Comparison of ENCODE assay signal across 8 cellular contexts in the genomic region with DNA sequence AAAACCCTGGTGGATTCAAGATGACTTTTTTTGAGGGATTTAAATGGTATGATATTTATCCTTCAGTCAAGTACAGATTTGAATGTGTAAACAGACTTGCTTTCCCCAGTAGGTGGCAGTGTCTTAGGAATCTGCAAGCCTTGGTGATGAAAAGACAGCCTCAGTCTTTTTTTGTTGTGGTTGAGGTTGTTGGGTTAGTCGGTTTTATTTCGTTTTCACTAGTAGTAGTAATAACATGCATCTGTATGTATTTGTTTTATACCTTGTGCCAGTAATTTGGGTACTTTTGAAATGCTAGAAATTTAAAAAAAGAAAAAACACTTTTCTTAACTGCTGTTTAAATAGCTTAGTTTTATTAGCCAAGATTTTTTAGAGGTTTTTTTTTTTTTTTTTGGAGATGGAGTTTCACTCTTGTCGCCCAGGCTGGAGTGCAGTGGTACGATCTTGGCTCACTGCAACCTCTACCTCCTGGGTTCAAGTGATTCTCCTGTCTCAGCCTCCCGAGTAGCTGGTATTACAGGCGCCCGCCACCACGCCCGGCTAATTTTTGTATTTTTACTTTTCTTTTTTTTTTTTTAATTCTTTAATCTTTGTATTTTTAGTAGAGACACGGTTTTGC. TPM values are rescaled to one million over a fixed set of nuclear protein-coding genes. Genes with fewer than 3 reads are reported as not detected.
DNase-seq lines count a peak whose midpoint lies in the region; ATAC-seq, FAIRE-seq and TF ChIP-seq lines count a peak whose summit lies in the region.

No MANE protein-coding gene starts in this region.

- H3K4me3 ChIP-seq in cardiac muscle cell: no peak overlapping the region
- no peak overlapping the region for H3K4me3 ChIP-seq in HEK293 (ENCODE audit: low read depth, low read length)
- H3K4me3 ChIP-seq in MM.1S (ENCODE audit: low read length): no peak overlapping the region
- H3K4me3 ChIP-seq in SK-N-SH (ENCODE audit: low read depth in 2 of 2, low read length in 1 of 2): peak overlapping the region in 1 of 2 experiments; percentile 14; a peak in 1 of 4 replicates
- no peak overlapping the region for H3K4me3 ChIP-seq in body of pancreas

- no peak for TF ChIP-seq POLR2A in body of pancreas (IDR thresholded peaks at IDR 0.05)

- FAIRE-seq in islet of Langerhans (lab: Jason Lieb, UNC): peak; percentile 94

- H3K79me2 ChIP-seq in MM.1S (ENCODE audit: low read length) (no peaks in the 10 kb centered on the region), SK-N-SH (ENCODE audit: insufficient read depth) (no peaks in the 10 kb centered on the region)

- no peaks in the 10 kb centered on the region for H4K20me1 ChIP-seq in MM.1S (ENCODE audit: insufficient read depth, low read length)
- no peaks in the 10 kb centered on the region for H4K20me1 ChIP-seq in SK-N-SH (ENCODE audit: insufficient read depth)

- POLR2A ChIA-PET in HEK293 (lab: Yijun Ruan, JAX) (interaction anchor here (0.6 to 0.7 kb wide), 3 partner anchors 15 to 28 kb away, joined by 4 to 5 read pairs (median 5); no protein-coding TSS in a partner anchor), SK-N-SH (lab: Yijun Ruan, JAX) (no interaction called here)

- H3K27me3 ChIP-seq in cardiac muscle cell (no peaks in the 10 kb centered on the region), MM.1S (replicated peaks; ENCODE audit: insufficient read depth, low read length) (no peaks in the 10 kb centered on the region), SK-N-SH (ENCODE audit: insufficient read depth) (no peaks in the 10 kb centered on the region), body of pancreas (no peaks in the 10 kb centered on the region)

- DNase-seq in cardiac muscle cell (ENCODE audit: low read depth in 1 of 2, low spot score in 1 of 2) (peak; percentile 50 to 94), cardiac septum (ENCODE audit: low spot score) (no peak), MM.1S (peak; percentile 89), SK-N-SH (peak; percentile 56), body of pancreas (peak; percentile 18 to 70 (median 31))
- peak; percentile 26 to 52 (median 29) for DNase-seq in stimulated activated CD4-positive, alpha-beta T cell treated with anti-CD3 and anti-CD28 coated beads, TNF-alpha, amount 100 ng/mL, for 48 hours (ENCODE audit: low read depth in 3 of 3)

- H3K9ac ChIP-seq in MM.1S (ENCODE audit: low read length) (no peak overlapping the region), SK-N-SH (no peak overlapping the region)

- no peak for TF ChIP-seq EP300 in SK-N-SH (IDR thresholded peaks at IDR 0.05; ENCODE audit: borderline replicate concordance in 1 of 2, low read depth in 1 of 2, low read length in 1 of 2)

- WGBS in SK-N-SH (ENCODE audit: low lambda C conversion rate): 76% methylated on average over 10 of the region's 10 CpGs
- 76 to 77% methylated on average over 10 of the region's 10 CpGs for WGBS in body of pancreas, 2 donors

- intact Hi-C loops in cardiac septum (cut with DNase I) (loop anchor here (5.0 kb wide), 1 partner anchor 188 kb away; no protein-coding TSS in a partner anchor), body of pancreas (cut with DNase I) (loop anchor here (10.0 kb wide), 1 partner anchor 181 kb away; no protein-coding TSS in a partner anchor)

- no peak overlapping the region for H2AFZ ChIP-seq in MM.1S (ENCODE audit: low read length)
- no peak overlapping the region for H2AFZ ChIP-seq in SK-N-SH (ENCODE audit: low read depth)

- ATAC-seq in body of pancreas: peak; percentile 40

- peak; percentile 73 for TF ChIP-seq RAD21 in SK-N-SH (IDR thresholded peaks at IDR 0.05; ENCODE audit: low read length)

- H3K27ac ChIP-seq in cardiac muscle cell: no peak overlapping the region
- no peak overlapping the region for H3K27ac ChIP-seq in HEK293 (ENCODE audit: extremely low read depth, low read depth, low read length)
- no peak overlapping the region for H3K27ac ChIP-seq in MM.1S (ENCODE audit: low read length)
- peak overlapping the region in 1 of 2 experiments; percentile 83; a peak in 2 of 4 replicates for H3K27ac ChIP-seq in SK-N-SH (ENCODE audit: low read depth in 2 of 2, low read length in 1 of 2)
- no peak overlapping the region for H3K27ac ChIP-seq in body of pancreas

- peak overlapping the region; percentile 14; the same call in 1 of the 2 replicates for H3K4me2 ChIP-seq in MM.1S (ENCODE audit: low read depth, low read length)
- no peak overlapping the region for H3K4me2 ChIP-seq in SK-N-SH

- no peaks in the 10 kb centered on the region for H3K4me1 ChIP-seq in cardiac muscle cell (ENCODE audit: low read depth)
- H3K4me1 ChIP-seq in HEK293 (ENCODE audit: control insufficient read depth, insufficient read depth, low read length): no peaks in the 10 kb centered on the region
- H3K4me1 ChIP-seq in MM.1S (ENCODE audit: low read length): no peaks in the 10 kb centered on the region
- peaks cover 0 to 6% of the 10 kb centered on the region in 2 experiments; a peak in 1 of 4 replicates for H3K4me1 ChIP-seq in SK-N-SH (ENCODE audit: control insufficient read depth in 1 of 2, insufficient read depth in 2 of 2, low read depth in 1 of 2, low read length in 1 of 2)
- no peaks in the 10 kb centered on the region for H3K4me1 ChIP-seq in body of pancreas

- H3K9me2 ChIP-seq in MM.1S (replicated peaks; ENCODE audit: insufficient read depth, low read length): no peaks in the 10 kb centered on the region
- H3K9me2 ChIP-seq in SK-N-SH: no peaks in the 10 kb centered on the region

- TF ChIP-seq CTCF in cardiac muscle cell (IDR thresholded peaks at IDR 0.05; ENCODE audit: low read depth, low read length) (peak; percentile 74), HEK293 (tag by site-specific recombination; IDR thresholded peaks at IDR 0.05) (no peak), MM.1S (IDR thresholded peaks at IDR 0.05; ENCODE audit: low read length) (peak; percentile 84), SK-N-SH (IDR thresholded peaks at IDR 0.05) (peak; percentile 86), body of pancreas (IDR thresholded peaks at IDR 0.05) (peak; percentile 19 to 72 (median 63))

- CTCF ChIA-PET in HEK293 (lab: Yijun Ruan, JAX) (interaction anchor here (0.6 to 1.3 kb wide), 15 partner anchors 9 to 1084 kb away, joined by 3 to 8 read pairs (median 4); no protein-coding TSS in a partner anchor), SK-N-SH (lab: Yijun Ruan, JAX) (interaction anchor here (0.6 to 3.1 kb wide), 26 partner anchors 8 to 561 kb away, joined by 3 to 24 read pairs (median 4); partner anchors contain the start of gene COQ2)

- H3K9me3 ChIP-seq in cardiac muscle cell (ENCODE audit: low read depth) (no peaks in the 10 kb centered on the region), HEK293 (ENCODE audit: control insufficient read depth, insufficient read depth, low read depth, low read length) (no peaks in the 10 kb centered on the region), MM.1S (replicated peaks; ENCODE audit: insufficient read depth, low read length) (no peaks in the 10 kb centered on the region), SK-N-SH (no peaks in the 10 kb centered on the region), body of pancreas (no peaks in the 10 kb centered on the region)

- H3F3A ChIP-seq in MM.1S (ENCODE audit: insufficient read depth, low read length): no peaks in the 10 kb centered on the region
- peaks cover 25% of the 10 kb centered on the region for H3F3A ChIP-seq in SK-N-SH (replicated peaks; ENCODE audit: insufficient read depth)

- H3K36me3 ChIP-seq in cardiac muscle cell (peaks cover 23% of the 10 kb centered on the region), HEK293 (ENCODE audit: control insufficient read depth in 2 of 2, insufficient read depth in 1 of 2, low read length in 2 of 2) (peaks cover 6 to 43% of the 10 kb centered on the region in 2 experiments), MM.1S (replicated peaks; ENCODE audit: insufficient read depth, low read length) (no peaks in the 10 kb centered on the region), SK-N-SH (replicated peaks in 1 of 2; ENCODE audit: control insufficient read depth in 1 of 2, insufficient read depth in 2 of 2, low read length in 1 of 2) (peaks cover 15 to 19% of the 10 kb centered on the region in 2 experiments), body of pancreas (replicated peaks in 1 of 2; ENCODE audit: insufficient read depth in 1 of 2, low read depth in 2 of 2) (peaks cover 2 to 7% of the 10 kb centered on the region in 2 donors)

TF ChIP-seq in HEK293, 187 proteins besides CTCF, POLR2A, EP300 and RAD21 (continues in another document):
- peak; percentile 24; the same call in 1 of the 2 replicates for TF ChIP-seq ZNF654 (tag by site-specific recombination; IDR thresholded peaks at IDR 0.05; ENCODE audit: low read depth)

TF ChIP-seq in SK-N-SH, 30 proteins besides CTCF, POLR2A, EP300 and RAD21:
- TF ChIP-seq SMC3 (IDR thresholded peaks at IDR 0.05; ENCODE audit: low read depth, low read length) (peak; percentile 78), SIN3A (IDR thresholded peaks at IDR 0.05; ENCODE audit: borderline replicate concordance, low read depth, low read length) (no peak)

RNA-seq across cellular contexts. Expression of gene COPS4, which starts 39.2 kb away (rescaled TPM):
- total RNA-seq in cardiac muscle cell (39.9 and 45.7 TPM in 2 replicates), cardiac septum (47.1 TPM), body of pancreas (10 to 100 TPM in 1 of 2 donors, 1 to 10 TPM in 1; 1.6 to 12.7 TPM)
- polyA plus RNA-seq in cardiac muscle cell (78.7 and 101 TPM in 2 replicates), SK-N-SH (2012; rRNA removed) (32.2 and 33.9 TPM in 2 replicates)
- 39.5 and 44.6 TPM in 2 replicates for polyA plus RNA-seq in SK-N-SH (2012; cell fraction: cytosol; rRNA removed)
- polyA plus RNA-seq in SK-N-SH (2012; cell fraction: nucleus; rRNA removed): 14.3 and 31.8 TPM in 2 replicates

RNA-seq across cellular contexts. Expression of gene PLAC8, which starts 40.3 kb away (rescaled TPM):
- not detected in 2 replicates for total RNA-seq in cardiac muscle cell
- 0.21 and 1.9 TPM in 2 replicates for polyA plus RNA-seq in cardiac muscle cell
- total RNA-seq in cardiac septum: 1.2 TPM
- polyA plus RNA-seq in SK-N-SH (2012; rRNA removed): 11.2 and 11.3 TPM in 2 replicates
- polyA plus RNA-seq in SK-N-SH (2012; cell fraction: cytosol; rRNA removed): 10.4 and 16.1 TPM in 2 replicates
- 2.6 and 6.1 TPM in 2 replicates for polyA plus RNA-seq in SK-N-SH (2012; cell fraction: nucleus; rRNA removed)
- 1 to 10 TPM in 1 of 2 donors, not detected in 1; 2.6 TPM for total RNA-seq in body of pancreas
